8 cellular contexts compared by ENCODE assay signal in genomic region chr4:122783301-122784215, GRCh38. TPM values are rescaled to one million over a fixed set of nuclear protein-coding genes. Genes with fewer than 3 reads are reported as not detected.
DNase-seq lines count a peak whose midpoint lies in the region; ATAC-seq and TF ChIP-seq lines count a peak whose summit lies in the region.

No MANE protein-coding gene starts in this region.

- TF ChIP-seq EP300 in Ishikawa (IDR thresholded peaks at IDR 0.05; ENCODE audit: borderline replicate concordance) = peak; percentile 92

- in situ Hi-C loops in GM13976 (cut with MboI; ENCODE audit: low sequenced_read_pairs, unreplicated experiment) = no loop called here

- ATAC-seq in left colon (peak; percentile 38), GM19035 (IDR thresholded peaks at IDR 0.05; ENCODE audit: unreplicated experiment) (no peak)

- peak; percentile 75 for DNase-seq in cerebellar cortex (ENCODE audit: low spot score)
- peak in 1 of 2 donors; percentile 36 for DNase-seq in left colon
- DNase-seq in ureter (ENCODE audit: low spot score) = peak; percentile 54
- DNase-seq in stimulated activated CD8-positive, alpha-beta memory T cell treated with anti-CD3 and anti-CD28 coated beads, Interleukin-4, amount 100 ng/mL, for 48 hours = no peak
- no peak for DNase-seq in GM13976 (ENCODE audit: low spot score)
- DNase-seq in activated CD4-positive, alpha-beta T cell treated with anti-CD3 and anti-CD28 coated beads, Interleukin-2, amount 50 U/mL, for 1 hour = no peak

- intact Hi-C loops in left colon (cut with DNase I, micrococcal nuclease) = no loop called here

- TF ChIP-seq RAD21 in Ishikawa (IDR thresholded peaks at IDR 0.05; ENCODE audit: low read depth) = peak; percentile 34; the same call in 1 of the 2 replicates

- TF ChIP-seq CTCF in GM13976 (IDR thresholded peaks at IDR 0.05; ENCODE audit: borderline replicate concordance, control extremely low read depth, extremely low read depth, insufficient read depth, missing control alignments) = no peak

TF ChIP-seq in Ishikawa, 13 proteins besides CTCF, POLR2A, EP300 and RAD21:
- no peak for TF ChIP-seq REST (IDR thresholded peaks at IDR 0.05; ENCODE audit: low read depth)
- no peak for TF ChIP-seq CEBPB (IDR thresholded peaks at IDR 0.05)
- peak; percentile 29; the same call in 1 of the 2 replicates for TF ChIP-seq TAF1 (IDR thresholded peaks at IDR 0.05; ENCODE audit: low read depth)
- peak; percentile 82 for TF ChIP-seq FOXM1 (IDR thresholded peaks at IDR 0.05; ENCODE audit: borderline replicate concordance, low read depth)
- no peak for TF ChIP-seq CREB1 (IDR thresholded peaks at IDR 0.05; ENCODE audit: low read depth)
- TF ChIP-seq YY1 (IDR thresholded peaks at IDR 0.05; ENCODE audit: low read depth) = 0 out of 2 replicates have a peak, but pooled peaks have one; percentile 45
- TF ChIP-seq TEAD4 (IDR thresholded peaks at IDR 0.05) = peak; percentile 99
- peak; percentile 88 for TF ChIP-seq TCF12 (IDR thresholded peaks at IDR 0.05; ENCODE audit: low read depth)
- TF ChIP-seq ZBTB7A (IDR thresholded peaks at IDR 0.05; ENCODE audit: low read depth) = no peak
- TF ChIP-seq MAX (IDR thresholded peaks at IDR 0.05) = peak; percentile 70
- no peak for TF ChIP-seq EGR1 (IDR thresholded peaks at IDR 0.05)
- peak; percentile 99 for TF ChIP-seq NFIC (IDR thresholded peaks at IDR 0.05)
- TF ChIP-seq USF1 (IDR thresholded peaks at IDR 0.05) = no peak

RNA-seq across cellular contexts. Expression of gene FGF2, which starts 43.1 kb away (rescaled TPM):
- total RNA-seq in left colon (1 to 10 TPM; 1.3 to 4.1 TPM), ureter (12.2 TPM)

RNA-seq across cellular contexts. Expression of gene BBS12, which starts 51.1 kb away (rescaled TPM):
- total RNA-seq in left colon (1 to 10 TPM; 3.7 to 5.2 TPM), ureter (3.0 TPM)

Comparison
In these comparisons a context has a peak if more than half of its experiments do, and no peak if none do; other contexts are left out.
1. DNase-seq: peak in cerebellar cortex (single experiment) and ureter (single experiment); none in stimulated activated CD8-positive, alpha-beta memory T cell treated with anti-CD3 and anti-CD28 coated beads, Interleukin-4, amount 100 ng/mL, for 48 hours (single experiment), GM13976 (single experiment) and activated CD4-positive, alpha-beta T cell treated with anti-CD3 and anti-CD28 coated beads, Interleukin-2, amount 50 U/mL, for 1 hour (single experiment).